In genomic region chr4:150115851-150116250, GRCh38 we compare ENCODE assay signal across 18 cellular contexts. TPM values are rescaled to one million over a fixed set of nuclear protein-coding genes. Genes with fewer than 3 reads are reported as not detected.
DNase-seq lines count a peak whose midpoint lies in the region; ATAC-seq, FAIRE-seq and TF ChIP-seq lines count a peak whose summit lies in the region.
"Had no signal": no experiment of that assay in that cellular context is flagged by ENCODE, and none has a peak within 500 bp of the region (broad histone marks: within the 10 kb centered on the region; RNA-seq: fewer than 3 reads in every experiment).

No MANE protein-coding gene starts in this region.

- no peaks in the 10 kb centered on the region for H3K36me3 ChIP-seq in left ventricle myocardium inferior
- H3K36me3 ChIP-seq in Panc1 (ENCODE audit: control insufficient read depth, insufficient read depth, low read length) = no peaks in the 10 kb centered on the region
- no peaks in the 10 kb centered on the region for H3K36me3 ChIP-seq in keratinocyte (ENCODE audit: control insufficient read depth in 2 of 2, extremely low read depth in 1 of 2, insufficient read depth in 2 of 2, low read length in 2 of 2)

- dilution Hi-C loops in keratinocyte (cut with MboI; ENCODE audit: extremely low pct_ligation_motif_present, low sequenced_read_pairs) = no loop called here

- TF ChIP-seq POLR2A in GM12891 (IDR thresholded peaks at IDR 0.05; ENCODE audit: low read depth, low read length) = no peak

- DNase-seq in left ventricle myocardium inferior = no peak
- DNase-seq in cardiac septum (ENCODE audit: low spot score) = no peak
- DNase-seq in Panc1 (ENCODE audit: low read depth, low spot score) = no peak
- no peak for DNase-seq in keratinocyte (ENCODE audit: low read depth, low spot score)
- DNase-seq in GM12891 (ENCODE audit: insufficient read length, low spot score) = no peak
- no peak for DNase-seq in COLO829 (ENCODE audit: low spot score)
- DNase-seq in SKM-1 treated with dmso at 0.1 percent for 144 hours (lab: John Stamatoyannopoulos, UW; ENCODE audit: unreplicated experiment) = no peak
- DNase-seq: H7, MG63, NCI-H1092, NCI-H1436, NCI-H1930, NCI-H524 treated with DMSO at 0.1 percent for 48 hours, NCI-H82 had no signal

- H3K79me2 ChIP-seq in keratinocyte (ENCODE audit: control insufficient read depth, insufficient read depth, low read length) = no peaks in the 10 kb centered on the region

- H3K27me3 ChIP-seq in left ventricle myocardium inferior (ENCODE audit: low read depth) (no peaks in the 10 kb centered on the region), Panc1 (ENCODE audit: control insufficient read depth, insufficient read depth, low read length) (no peaks in the 10 kb centered on the region), keratinocyte (ENCODE audit: control insufficient read depth, extremely low read depth, insufficient read depth, low read length) (no peaks in the 10 kb centered on the region)
- H3K27me3 ChIP-seq: MG63 had no signal

- H3K9ac ChIP-seq in keratinocyte (ENCODE audit: control insufficient read depth, extremely low read depth, insufficient read depth, low read length) = no peak overlapping the region

- H3K27ac ChIP-seq in left ventricle myocardium inferior (replicated peaks) (peak overlapping the region; percentile 20), Panc1 (ENCODE audit: low read length) (peak overlapping the region; percentile 82), keratinocyte (ENCODE audit: control insufficient read depth, insufficient read depth, low read length) (no peak overlapping the region)

- H3K9me1 ChIP-seq in keratinocyte (ENCODE audit: control insufficient read depth, extremely low read depth, insufficient read depth, low read length) = no peaks in the 10 kb centered on the region

- ATAC-seq in Panc1 = peak; percentile 28; the same call in 1 of the 2 replicates
- ATAC-seq: K562 had no signal

- CTCF ChIA-PET in Panc1 (lab: Charles Lee) = no interaction called here

- no peak overlapping the region for H2AFZ ChIP-seq in keratinocyte (ENCODE audit: control insufficient read depth, low read length)

- TF ChIP-seq CTCF in left ventricle myocardium inferior (IDR thresholded peaks at IDR 0.05; ENCODE audit: borderline replicate concordance) (no peak), Panc1 (IDR thresholded peaks at IDR 0.05) (no peak), keratinocyte (optimal IDR thresholded peaks at IDR 0.05 in 1 of 3, IDR thresholded peaks at IDR 0.05 in 1 of 3, conservative IDR thresholded peaks at IDR 0.05 in 1 of 3; ENCODE audit: extremely low read depth in 1 of 3, insufficient read depth in 2 of 3, low read length in 3 of 3) (no peak)

- POLR2A ChIA-PET in Panc1 (lab: Charles Lee) = no interaction called here

- no TSS peak for BruUV-seq in Panc1 (replicated peaks; lab: Mats Ljungman, UMichigan)

- H4K20me1 ChIP-seq in keratinocyte (ENCODE audit: control insufficient read depth, extremely low read depth, insufficient read depth, low read length) = no peaks in the 10 kb centered on the region

- H3K9me3 ChIP-seq in left ventricle myocardium inferior (replicated peaks) = peaks cover 40% of the 10 kb centered on the region
- H3K9me3 ChIP-seq in Panc1 (ENCODE audit: control insufficient read depth, insufficient read depth, low read depth, low read length) = no peaks in the 10 kb centered on the region; the same call in 1 of the 2 replicates
- no peaks in the 10 kb centered on the region for H3K9me3 ChIP-seq in keratinocyte (ENCODE audit: control insufficient read depth, low read depth, low read length)

- H3K4me1 ChIP-seq in left ventricle myocardium inferior (peaks cover 35% of the 10 kb centered on the region), Panc1 (ENCODE audit: control insufficient read depth, insufficient read depth, low read length) (peaks cover 42% of the 10 kb centered on the region), keratinocyte (ENCODE audit: control insufficient read depth, extremely low read depth, insufficient read depth, low read length) (peaks cover 4% of the 10 kb centered on the region)

- intact Hi-C loops in left ventricle myocardium inferior (cut with micrococcal nuclease) (no loop called here), cardiac septum (cut with DNase I) (loop anchor here (5.0 kb wide), 1 partner anchor 39 kb away; the partner anchor contains the start of gene DCLK2), Panc1 (cut with micrococcal nuclease; ENCODE audit: unreplicated experiment) (no loop called here)

- peak; percentile 57 for FAIRE-seq in keratinocyte (lab: Jason Lieb, UNC)
- no peak for FAIRE-seq in GM12891 (lab: Jason Lieb, UNC)
- FAIRE-seq: D721Med, K562, RCC 7860 had no signal

- no peak overlapping the region for H3K4me2 ChIP-seq in keratinocyte (ENCODE audit: control insufficient read depth, extremely low read depth, insufficient read depth, low read depth, low read length)

- in situ Hi-C loops in Panc1 (cut with HindIII; ENCODE audit: low pct_unique_long_range_greater_than_20kb, low sequenced_read_pairs) = no loop called here

- no peak overlapping the region for H3K4me3 ChIP-seq in left ventricle myocardium inferior
- H3K4me3 ChIP-seq in Panc1 (ENCODE audit: low read depth in 2 of 2, low read length in 2 of 2) = no peak overlapping the region
- H3K4me3 ChIP-seq in keratinocyte (ENCODE audit: control insufficient read depth in 2 of 3, extremely low read depth in 1 of 3, insufficient read depth in 2 of 3, low read depth in 1 of 3, low read length in 3 of 3) = no peak overlapping the region
- H3K4me3 ChIP-seq: K562, MG63 had no signal

TF ChIP-seq in GM12891, 5 proteins besides CTCF, POLR2A, EP300 and RAD21:
- no peak for TF ChIP-seq TAF1 (IDR thresholded peaks at IDR 0.05; ENCODE audit: low read depth, low read length)
- no peak for TF ChIP-seq POU2F2 (IDR thresholded peaks at IDR 0.05; ENCODE audit: low read depth, low read length)
- no peak for TF ChIP-seq POLR2AphosphoS5 (IDR thresholded peaks at IDR 0.05; ENCODE audit: low read depth, low read length)
- no peak for TF ChIP-seq PAX5 (IDR thresholded peaks at IDR 0.05; ENCODE audit: insufficient read depth, low read length, severe bottlenecking)
- no peak for TF ChIP-seq SPI1 (IDR thresholded peaks at IDR 0.05; ENCODE audit: low read depth, low read length)

RNA-seq across cellular contexts. Expression of gene DCLK2, which starts 37.6 kb away (rescaled TPM):
- total RNA-seq in left ventricle myocardium inferior (21.9 TPM), cardiac septum (32.6 TPM), Panc1 (2021; ENCODE audit: unreplicated experiment) (9.5 TPM)
- polyA plus RNA-seq in Panc1 (2012; ENCODE audit: insufficient read length) = 6.0 TPM
- polyA plus RNA-seq in keratinocyte = 0.04 to 0.11 TPM (median 0.07 TPM) in 3 replicates
- polyA plus RNA-seq in keratinocyte (2011; ENCODE audit: low read depth) = not detected
- polyA plus RNA-seq in keratinocyte (2011; cell fraction: cytosol; rRNA removed) = 0.05 and 0.36 TPM in 2 replicates
- 0.15 and 0.19 TPM in 2 replicates for polyA plus RNA-seq in keratinocyte (2011; cell fraction: nucleus; rRNA removed)
- polyA plus RNA-seq in keratinocyte (2012; ENCODE audit: low replicate concordance) = 0.08 TPM in 1 of 2 replicates, not detected in the other
- not detected in 3 replicates for polyA minus RNA-seq in keratinocyte
- polyA minus RNA-seq in keratinocyte (2011; cell fraction: cytosol; rRNA and poly(A)+ RNA removed) = not detected
- not detected in 2 replicates for polyA minus RNA-seq in keratinocyte (2011; cell fraction: nucleus; rRNA and poly(A)+ RNA removed)
- not detected for polyA plus RNA-seq in GM12891 (2012; ENCODE audit: low read depth, missing spikeins)
- total RNA-seq: K562 had no signal
- polyA plus RNA-seq: CD14-positive monocyte, K562 had no signal
